ENCODE assay signal across 8 cellular contexts in genomic region chr12:111757361-111758119, GRCh38. TPM values are rescaled to one million over a fixed set of nuclear protein-coding genes. Genes with fewer than 3 reads are reported as not detected.
DNase-seq lines count a peak whose midpoint lies in the region; ATAC-seq, FAIRE-seq and TF ChIP-seq lines count a peak whose summit lies in the region.

No MANE protein-coding gene starts in this region.

- BruUV-seq in GM12878 (replicated peaks; lab: Mats Ljungman, UMichigan): no TSS peak

- in situ Hi-C loops in GM12878 (cut with MboI): loop anchor here (10.0 kb wide), 1 partner anchor 57 kb away; no protein-coding TSS in a partner anchor

- H2AFZ ChIP-seq in GM12878 (ENCODE audit: control insufficient read depth, low read depth, low read length) (no peak overlapping the region; the same call in 1 of the 2 replicates), MM.1S (ENCODE audit: low read length) (no peak overlapping the region)

- H3K27ac ChIP-seq in HUES48 (ENCODE audit: low read depth, low read length) (peak overlapping the region; percentile 34), GM12878 (ENCODE audit: control insufficient read depth, insufficient read depth) (peak overlapping the region; percentile 75), MM.1S (ENCODE audit: low read length) (no peak overlapping the region)

- H3K4me2 ChIP-seq in GM12878 (ENCODE audit: control insufficient read depth, insufficient read depth): peak overlapping the region; percentile 31
- no peak overlapping the region for H3K4me2 ChIP-seq in MM.1S (ENCODE audit: low read depth, low read length)

- H4K20me1 ChIP-seq in GM12878 (ENCODE audit: control insufficient read depth, insufficient read depth): no peaks in the 10 kb centered on the region
- H4K20me1 ChIP-seq in MM.1S (ENCODE audit: insufficient read depth, low read length): no peaks in the 10 kb centered on the region

- no peaks in the 10 kb centered on the region for H3K79me2 ChIP-seq in GM12878 (ENCODE audit: control insufficient read depth, insufficient read depth, low read length)
- H3K79me2 ChIP-seq in MM.1S (ENCODE audit: low read length): no peaks in the 10 kb centered on the region

- POLR2A ChIA-PET in GM12878 (lab: Charles Lee) (no interaction called here), HEK293T (lab: Yijun Ruan, JAX) (interaction anchor here (1.0 to 1.3 kb wide), 2 partner anchors 9 kb away, joined by 3 read pairs; partner anchors contain the start of gene ALDH2)

- CTCF ChIA-PET in GM12878 (lab: Yijun Ruan, JAX) (interaction anchor here (0.8 to 7.0 kb wide), 3 partner anchors 12 to 56 kb away, joined by 3 to 170 read pairs (median 4); no protein-coding TSS in a partner anchor), HEK293T (lab: Yijun Ruan, JAX) (no interaction called here)

- H3F3A ChIP-seq in MM.1S (ENCODE audit: insufficient read depth, low read length): no peaks in the 10 kb centered on the region

- no peak for TF ChIP-seq POLR2A in GM12892 (IDR thresholded peaks at IDR 0.05; ENCODE audit: low read depth, low read length)
- TF ChIP-seq POLR2A in GM12878 (IDR thresholded peaks at IDR 0.05; ENCODE audit: low read depth, low read length): no peak

- no peak for TF ChIP-seq RAD21 in GM12878 (IDR thresholded peaks at IDR 0.05; ENCODE audit: insufficient read depth, low read depth, low read length)

- H3K36me3 ChIP-seq in HUES48 (ENCODE audit: control insufficient read depth, insufficient read depth, low read length) (no peaks in the 10 kb centered on the region; the same call in 1 of the 2 replicates), GM12878 (ENCODE audit: control insufficient read depth in 2 of 2, insufficient read depth in 2 of 2, low read length in 1 of 2) (no peaks in the 10 kb centered on the region), MM.1S (replicated peaks; ENCODE audit: insufficient read depth, low read length) (no peaks in the 10 kb centered on the region)

- no peak overlapping the region for H3K4me3 ChIP-seq in HUES48 (ENCODE audit: low read depth, low read length)
- no peak overlapping the region for H3K4me3 ChIP-seq in GM12878
- H3K4me3 ChIP-seq in MM.1S (ENCODE audit: low read length): no peak overlapping the region

- peak; percentile 69 for FAIRE-seq in GM12892 (lab: Jason Lieb, UNC)
- peak; percentile 80 for FAIRE-seq in GM12878 (lab: Jason Lieb, UNC)

- RAD21 ChIA-PET in GM12878 (lab: Charles Lee; ENCODE audit: unreplicated experiment): interaction anchor here (1.4 kb wide), 2 partner anchors 18 to 30 kb away, joined by 4 to 5 read pairs; no protein-coding TSS in a partner anchor

- no peak for TF ChIP-seq EP300 in GM12878 (IDR thresholded peaks at IDR 0.05; ENCODE audit: borderline replicate concordance in 1 of 2, control insufficient read depth in 1 of 2, low read depth in 2 of 2, low read length in 2 of 2)

- peaks cover 13% of the 10 kb centered on the region for H3K4me1 ChIP-seq in HUES48 (ENCODE audit: control insufficient read depth, insufficient read depth, low read length)
- H3K4me1 ChIP-seq in GM12878 (ENCODE audit: control insufficient read depth, insufficient read depth, low read length): peaks cover 39% of the 10 kb centered on the region
- no peaks in the 10 kb centered on the region for H3K4me1 ChIP-seq in MM.1S (ENCODE audit: low read length)

- DNase-seq in GM12892 (ENCODE audit: insufficient read length) (no peak), GM12878 (ENCODE audit: low read depth, low spot score) (no peak), medulla oblongata (ENCODE audit: extremely low spot score) (peak; percentile 79), HEK293T (ENCODE audit: extremely low spot score) (no peak), NCI-H1436 treated with DMSO at 0.1 percent for 48 hours (lab: John Stamatoyannopoulos, UW) (no peak), MM.1S (no peak)
- no peak for DNase-seq in stimulated activated naive CD4-positive, alpha-beta T cell treated with Interleukin-2 at 50 U/mL for 16 hours (lab: John Stamatoyannopoulos, UW)

- ATAC-seq in GM12878: peak; percentile 73

- WGBS in GM12878 (ENCODE audit: insufficient coverage, insufficient replicate concordance, low lambda C conversion rate, missing lambda C conversion rate): 35% methylated on average over 15 of the region's 15 CpGs

- H3K27me3 ChIP-seq in HUES48 (ENCODE audit: control insufficient read depth, insufficient read depth, low read length) (no peaks in the 10 kb centered on the region), GM12878 (replicated peaks in 1 of 2; ENCODE audit: control insufficient read depth in 2 of 2, insufficient read depth in 2 of 2, low read length in 1 of 2) (no peaks in the 10 kb centered on the region), MM.1S (replicated peaks; ENCODE audit: insufficient read depth, low read length) (no peaks in the 10 kb centered on the region)

- intact Hi-C loops in GM12878 (cut with micrococcal nuclease; ENCODE audit: unreplicated experiment): loop anchor here (1.0 kb wide), 1 partner anchor 56 kb away; no protein-coding TSS in a partner anchor

- SMC1A ChIA-PET in GM12878 (lab: Charles Lee; ENCODE audit: uncharacterized antibody, unreplicated experiment): interaction anchor here (0.6 to 2.6 kb wide), 6 partner anchors 11 to 55 kb away, joined by 3 to 12 read pairs (median 4); no protein-coding TSS in a partner anchor

- no peak for TF ChIP-seq CTCF in GM12878 (IDR thresholded peaks at IDR 0.05 in 2 of 3, conservative IDR thresholded peaks at IDR 0.05 in 1 of 3; ENCODE audit: control insufficient read depth in 2 of 3, extremely low read depth in 1 of 3, insufficient read depth in 1 of 3, low read depth in 3 of 3, low read length in 3 of 3)
- TF ChIP-seq CTCF in MM.1S (IDR thresholded peaks at IDR 0.05; ENCODE audit: low read length): no peak

- H3K9ac ChIP-seq in HUES48 (ENCODE audit: low read depth, low read length): no peak overlapping the region
- peak overlapping the region; percentile 49 for H3K9ac ChIP-seq in GM12878 (ENCODE audit: control insufficient read depth, insufficient read depth, low read length)
- no peak overlapping the region for H3K9ac ChIP-seq in MM.1S (ENCODE audit: low read length)

- H3K9me3 ChIP-seq in HUES48 (ENCODE audit: control insufficient read depth, insufficient read depth, low read length) (no peaks in the 10 kb centered on the region), GM12878 (replicated peaks; ENCODE audit: control insufficient read depth, insufficient read depth, low read length) (no peaks in the 10 kb centered on the region), MM.1S (replicated peaks; ENCODE audit: insufficient read depth, low read length) (no peaks in the 10 kb centered on the region)

- H3K9me2 ChIP-seq in MM.1S (replicated peaks; ENCODE audit: insufficient read depth, low read length): no peaks in the 10 kb centered on the region

TF ChIP-seq in GM12878, 131 proteins besides CTCF, POLR2A, EP300 and RAD21 (continues in another document):
- TF ChIP-seq KLF5 (IDR thresholded peaks at IDR 0.05; ENCODE audit: partially characterized antibody): no peak
- no peak for TF ChIP-seq MAX (IDR thresholded peaks at IDR 0.05; ENCODE audit: low read depth, low read length)
- TF ChIP-seq SPI1 (IDR thresholded peaks at IDR 0.05; ENCODE audit: borderline replicate concordance, insufficient read depth, low read depth, low read length): peak; percentile 96
- 0 out of 2 replicates have a peak, but pooled peaks have one; percentile 25 for TF ChIP-seq LARP7 (IDR thresholded peaks at IDR 0.05)
- no peak for TF ChIP-seq ZNF274 (IDR thresholded peaks at IDR 0.05; ENCODE audit: insufficient read depth, insufficient read length)
- TF ChIP-seq SREBF2 (IDR thresholded peaks at IDR 0.05; ENCODE audit: low read length): no peak
- TF ChIP-seq SRF (IDR thresholded peaks at IDR 0.05; ENCODE audit: low read depth in 2 of 2, low read length in 2 of 2): no peak
- TF ChIP-seq SMC3 (IDR thresholded peaks at IDR 0.05; ENCODE audit: borderline replicate concordance, low read length): no peak

TF ChIP-seq in HEK293T, 16 proteins besides CTCF, POLR2A, EP300 and RAD21:
- no peak for TF ChIP-seq HDGF (IDR thresholded peaks at IDR 0.05; ENCODE audit: borderline replicate concordance)
TF ChIP-seq in HEK293T: peak in this region for 0.

RNA-seq across cellular contexts. Expression of gene ALDH2, which starts 9.2 kb away (rescaled TPM):
- polyA plus RNA-seq in GM12892 (2012; ENCODE audit: missing spikeins): 5.9 TPM
- 1.4 and 2.4 TPM in 2 replicates for total RNA-seq in GM12878 (2013; cell fraction: nucleolus; rRNA removed)
- total RNA-seq in GM12878 (2014; rRNA removed) (11.9 and 12.2 TPM in 2 replicates), GM12878 (2014; rRNA removed; fragmentation: Illumina TruSeq; extraction: Trizol) (4.5 and 4.8 TPM in 2 replicates), GM12878 (2021) (15.2 and 16.6 TPM in 2 replicates)
- polyA plus RNA-seq in GM12878 (2011; ENCODE audit: low read depth): 4.5 TPM
- polyA plus RNA-seq in GM12878 (2011; rRNA removed) (1.4 TPM in 2 replicates), GM12878 (2014; fragmentation: Illumina TruSeq; extraction: Trizol) (5.9 and 7.7 TPM in 2 replicates), GM12878 (2014; fragmentation: Nextera tagmentation; extraction: Ambion mirVana) (1 to 10 TPM; 1.8 to 4.9 TPM), GM12878 (2014; rRNA removed) (16.2 and 16.4 TPM in 2 replicates), GM12878 (2016; fragmentation: Nextera tagmentation; extraction: Ambion mirVana) (10 to 100 TPM in 1 of 2 experiments, 1 to 10 TPM in 1; 9.7 to 12.4 TPM)
- polyA plus RNA-seq in GM12878 (2011; cell fraction: cytosol; rRNA removed): 1.1 and 1.7 TPM in 2 replicates
- polyA plus RNA-seq in GM12878 (2011; cell fraction: nucleus; rRNA removed): 3.8 and 5.1 TPM in 2 replicates
- 10.4 and 17.1 TPM in 2 replicates for polyA plus RNA-seq in GM12878 (2012)
- polyA minus RNA-seq in GM12878 (2011; rRNA and poly(A)+ RNA removed): 0.22 and 1.1 TPM in 2 replicates
- polyA minus RNA-seq in GM12878 (2011; cell fraction: cytosol; rRNA and poly(A)+ RNA removed): not detected in 2 replicates
- 0.48 and 1.1 TPM in 2 replicates for polyA minus RNA-seq in GM12878 (2011; cell fraction: nucleus; rRNA and poly(A)+ RNA removed)
